Comparison of ENCODE assay signal across 14 cellular contexts in genomic region chr17:13415877-13416416, GRCh38.
DNase-seq lines count a peak whose midpoint lies in the region; ATAC-seq, FAIRE-seq and TF ChIP-seq lines count a peak whose summit lies in the region.
"Had no signal": no experiment of that assay in that cellular context is flagged by ENCODE, and none has a peak within 500 bp of the region (broad histone marks: within the 10 kb centered on the region; RNA-seq: fewer than 3 reads in every experiment).

No MANE protein-coding gene starts in this region.

- no peaks in the 10 kb centered on the region for H3K9me1 ChIP-seq in K562 (ENCODE audit: control insufficient read depth, insufficient read depth, low read length)

- peaks cover 0 to 15% of the 10 kb centered on the region in 2 experiments; a peak in 3 of 5 replicates for H3K4me1 ChIP-seq in K562 (replicated peaks in 1 of 2; ENCODE audit: control insufficient read depth in 2 of 2, insufficient read depth in 2 of 2, low read length in 2 of 2)
- peaks cover 7 to 10% (median 9%) of the 10 kb centered on the region in 4 donors for H3K4me1 ChIP-seq in esophagus muscularis mucosa
- H3K4me1 ChIP-seq: BLaER1 had no signal

- intact Hi-C loops in K562 (cut with micrococcal nuclease) (no loop called here), dorsolateral prefrontal cortex (cut with DNase I) (no loop called here), esophagus muscularis mucosa (cut with DNase I) (no loop called here)

- TF ChIP-seq CTCF in LNCaP clone FGC (IDR thresholded peaks at IDR 0.05; ENCODE audit: control insufficient read depth, extremely low read depth, insufficient read depth) (no peak), K562 (IDR thresholded peaks at IDR 0.05 in 2 of 3, conservative IDR thresholded peaks at IDR 0.05 in 1 of 3; ENCODE audit: insufficient read depth in 2 of 3, low read depth in 1 of 3, low read length in 3 of 3) (peak in 1 of 3 experiments; percentile 8; a peak in 2 of 6 replicates), dorsolateral prefrontal cortex (IDR thresholded peaks at IDR 0.05 in 54 of 56, conservative IDR thresholded peaks at IDR 0.05 in 2 of 56; ENCODE audit: low read depth in 1 of 56, partially characterized antibody in 56 of 56) (no peak), esophagus muscularis mucosa (IDR thresholded peaks at IDR 0.05) (no peak)

- peak; percentile 49 for TF ChIP-seq EP300 in K562 (IDR thresholded peaks at IDR 0.05; ENCODE audit: low read length)
- no peak for TF ChIP-seq EP300 in esophagus muscularis mucosa (IDR thresholded peaks at IDR 0.05)

- no peak overlapping the region for H3K27ac Mint-ChIP-seq in activated T-helper 17 cell treated with anti-CD3 and anti-CD28 coated beads, Interleukin-2, amount 50 U/mL, for 72 hours
- H3K27ac Mint-ChIP-seq: activated CD8-positive, alpha-beta T cell treated with anti-CD3 and anti-CD28 coated beads for 36 hours had no signal

- peaks cover 24% of the 10 kb centered on the region for H3K27me3 Mint-ChIP-seq in activated T-helper 17 cell treated with anti-CD3 and anti-CD28 coated beads, Interleukin-2, amount 50 U/mL, for 72 hours

- no peaks in the 10 kb centered on the region for H3K9me3 Mint-ChIP-seq in activated T-helper 17 cell treated with anti-CD3 and anti-CD28 coated beads, Interleukin-2, amount 50 U/mL, for 72 hours
- H3K9me3 Mint-ChIP-seq: activated CD8-positive, alpha-beta T cell treated with anti-CD3 and anti-CD28 coated beads for 36 hours had no signal

- DNase-seq in AG08395 (ENCODE audit: low spot score): peak; percentile 55
- DNase-seq in LNCaP clone FGC (ENCODE audit: low read depth): peak; percentile 91
- DNase-seq in K562 (ENCODE audit: extremely low read depth in 1 of 4, low spot score in 3 of 4): peak; percentile 10 to 73 (median 22)
- peak; percentile 86 for DNase-seq in left lobe of liver (ENCODE audit: low spot score)
- DNase-seq in DMS79 treated with DMSO at 0.1 percent for 48 hours (lab: John Stamatoyannopoulos, UW): no peak
- DNase-seq in dorsolateral prefrontal cortex: no peak
- DNase-seq in esophagus muscularis mucosa (ENCODE audit: extremely low spot score): no peak
- DNase-seq: activated CD8-positive, alpha-beta T cell treated with anti-CD3 and anti-CD28 coated beads for 36 hours; NCI-H2171 treated with DMSO at 0.1 percent for 48 hours; stimulated activated CD4-positive, alpha-beta T cell treated with anti-CD3 and anti-CD28 coated beads, Interleukin-15, amount 100 ng/mL, for 24 hours; stimulated activated naive CD4-positive, alpha-beta T cell treated with Interleukin-2 at 50 U/mL for 16 hours had no signal

- H3K4me3 ChIP-seq in LNCaP clone FGC (ENCODE audit: low read depth, low read length) (no peak overlapping the region), K562 (no peak overlapping the region), dorsolateral prefrontal cortex (no peak overlapping the region), esophagus muscularis mucosa (no peak overlapping the region)
- H3K4me3 ChIP-seq: BLaER1 had no signal

- 11% methylated on average over 12 of the region's 13 CpGs for WGBS in K562 (ENCODE audit: insufficient coverage, low coverage, missing lambda C conversion rate)
- 10% methylated on average over 12 of the region's 13 CpGs for WGBS in esophagus muscularis mucosa

- H3K4me1 Mint-ChIP-seq in activated T-helper 17 cell treated with anti-CD3 and anti-CD28 coated beads, Interleukin-2, amount 50 U/mL, for 72 hours: no peaks in the 10 kb centered on the region

- H4K20me1 ChIP-seq in K562 (replicated peaks; ENCODE audit: control insufficient read depth, insufficient read depth, low read length): no peaks in the 10 kb centered on the region
- H4K20me1 ChIP-seq: BLaER1 had no signal

- no peak overlapping the region; the same call in 1 of the 2 replicates for H3K4me2 ChIP-seq in K562 (ENCODE audit: insufficient read depth, low read length)
- H3K4me2 ChIP-seq: BLaER1 had no signal

- no peak overlapping the region for H3K9ac ChIP-seq in K562 (ENCODE audit: insufficient read depth in 1 of 2, low read depth in 2 of 2, low read length in 2 of 2)
- H3K9ac ChIP-seq: BLaER1 had no signal

- peak; percentile 67 for FAIRE-seq in K562 (lab: Jason Lieb, UNC)
- FAIRE-seq: frontal cortex had no signal

- no peak for TF ChIP-seq POLR2A in K562 (conservative IDR thresholded peaks at IDR 0.05)
- TF ChIP-seq POLR2A in esophagus muscularis mucosa (IDR thresholded peaks at IDR 0.05; ENCODE audit: low read depth): no peak

- no peaks in the 10 kb centered on the region for H3K36me3 Mint-ChIP-seq in activated T-helper 17 cell treated with anti-CD3 and anti-CD28 coated beads, Interleukin-2, amount 50 U/mL, for 72 hours (ENCODE audit: low read depth)

- H2AFZ ChIP-seq in K562 (ENCODE audit: low read depth, low read length): 0 out of 2 replicates have a peak overlapping the region, but pooled peaks have one; percentile 14

- H3K27ac ChIP-seq in K562 (ENCODE audit: extremely low read depth, low read depth, low read length): no peak overlapping the region
- no peak overlapping the region for H3K27ac ChIP-seq in dorsolateral prefrontal cortex
- no peak overlapping the region for H3K27ac ChIP-seq in esophagus muscularis mucosa (replicated peaks in 1 of 4)
- H3K27ac ChIP-seq: BLaER1 had no signal

- ATAC-seq in K562 (peak; percentile 63), left lobe of liver (peak; percentile 75)
- ATAC-seq in activated T-helper 17 cell treated with anti-CD3 and anti-CD28 coated beads, Interleukin-2, amount 50 U/mL, for 72 hours (replicated peaks): no peak
- ATAC-seq: activated CD8-positive, alpha-beta T cell treated with anti-CD3 and anti-CD28 coated beads for 36 hours had no signal

- POLR2A ChIA-PET in K562 (lab: Yijun Ruan, JAX): no interaction called here

- no peak overlapping the region for H3K4me3 Mint-ChIP-seq in activated T-helper 17 cell treated with anti-CD3 and anti-CD28 coated beads, Interleukin-2, amount 50 U/mL, for 72 hours
- H3K4me3 Mint-ChIP-seq: activated CD8-positive, alpha-beta T cell treated with anti-CD3 and anti-CD28 coated beads for 36 hours had no signal

- no peaks in the 10 kb centered on the region for H3K36me3 ChIP-seq in K562 (ENCODE audit: control insufficient read depth, insufficient read depth, low read length)
- no peaks in the 10 kb centered on the region for H3K36me3 ChIP-seq in esophagus muscularis mucosa
- H3K36me3 ChIP-seq: BLaER1 had no signal

- no peaks in the 10 kb centered on the region for H3K9me3 ChIP-seq in K562 (replicated peaks; ENCODE audit: control insufficient read depth, insufficient read depth, low read depth, low read length)
- no peaks in the 10 kb centered on the region for H3K9me3 ChIP-seq in esophagus muscularis mucosa
- H3K9me3 ChIP-seq: BLaER1 had no signal

- H3K27me3 ChIP-seq in K562 (ENCODE audit: control insufficient read depth in 2 of 2, insufficient read depth in 2 of 2, low read length in 2 of 2) (no peaks in the 10 kb centered on the region), dorsolateral prefrontal cortex (peaks cover 0 to 16% (median 0%) of the 10 kb centered on the region in 45 donors), esophagus muscularis mucosa (peaks cover 0 to 9% (median 0%) of the 10 kb centered on the region in 4 donors)
- H3K27me3 ChIP-seq: BLaER1 had no signal

- no TSS peak for BruUV-seq in K562 (replicated peaks; lab: Mats Ljungman, UMichigan)

- in situ Hi-C loops in K562 (cut with MboI): no loop called here

- CTCF ChIA-PET in K562 (lab: Yijun Ruan, JAX; ENCODE audit: low intra/inter-chr PET ratio): no interaction called here

- TF ChIP-seq RAD21 in K562 (CRISPR knock-in tag; conservative IDR thresholded peaks at IDR 0.05 in 1 of 2, IDR thresholded peaks at IDR 0.05 in 1 of 2): no peak

- no peaks in the 10 kb centered on the region for H3K79me2 ChIP-seq in K562 (ENCODE audit: control insufficient read depth, insufficient read depth, low read length)

TF ChIP-seq in K562, 482 proteins besides CTCF, POLR2A, EP300 and RAD21 (continues in another document):
- TF ChIP-seq JUN (IDR thresholded peaks at IDR 0.05; ENCODE audit: borderline replicate concordance, low read depth, low read length) (peak; percentile 78), JUN (CRISPR knock-in tag; IDR thresholded peaks at IDR 0.05; ENCODE audit: borderline replicate concordance) (no peak), BRD4 (IDR thresholded peaks at IDR 0.05) (no peak), KDM1A (IDR thresholded peaks at IDR 0.05) (peak in 1 of 2 experiments; percentile 35; a peak in 1 of 4 replicates), RBM15 (IDR thresholded peaks at IDR 0.05; ENCODE audit: insufficient read depth, low read length) (no peak), BHLHE40 (IDR thresholded peaks at IDR 0.05; ENCODE audit: low read length) (peak; percentile 75; the same call in 1 of the 2 replicates), MEF2D (tag; conservative IDR thresholded peaks at IDR 0.05; ENCODE audit: low read depth) (peak; percentile 57; the same call in 1 of the 2 replicates), U2AF2 (optimal IDR thresholded peaks at IDR 0.05; ENCODE audit: low read depth, low read length) (no peak), MITF (IDR thresholded peaks at IDR 0.05) (no peak), SP2 (IDR thresholded peaks at IDR 0.05; ENCODE audit: extremely low read depth, low read depth, low read length, poor library complexity, severe bottlenecking) (no peak), ZNF143 (CRISPR knock-in tag; IDR thresholded peaks at IDR 0.05) (no peak), HDAC2 (IDR thresholded peaks at IDR 0.05) (0 out of 2 replicates have a peak, but pooled peaks have one; percentile 17), MTA1 (IDR thresholded peaks at IDR 0.05; ENCODE audit: borderline replicate concordance) (0 out of 2 replicates have a peak, but pooled peaks have one; percentile 23), MEIS2 (IDR thresholded peaks at IDR 0.05; ENCODE audit: partially characterized antibody) (peak; percentile 27)

Comparison
In these comparisons a context has a peak if more than half of its experiments do, and no peak if none do; other contexts are left out.
1. DNase-seq: peak in AG08395 (single experiment), LNCaP clone FGC (single experiment), K562 (4 of 4) and left lobe of liver (single experiment); none in DMS79 treated with DMSO at 0.1 percent for 48 hours (single experiment), dorsolateral prefrontal cortex (0 of 10) and esophagus muscularis mucosa (single experiment).